Comparison of ENCODE assay signal across 10 cellular contexts in genomic region chr17:42846594-42847280, GRCh38. TPM values are rescaled to one million over a fixed set of nuclear protein-coding genes. Genes with fewer than 3 reads are reported as not detected.
DNase-seq lines count a peak whose midpoint lies in the region; ATAC-seq and TF ChIP-seq lines count a peak whose summit lies in the region.
"Had no signal": no experiment of that assay in that cellular context is flagged by ENCODE, and none has a peak within 500 bp of the region (broad histone marks: within the 10 kb centered on the region; RNA-seq: fewer than 3 reads in every experiment).

No MANE protein-coding gene starts in this region.

- 60 to 78% (median 64%) methylated on average over 9 of the region's 9 CpGs for WGBS in psoas muscle, 3 donors

- intact Hi-C loops in Caco-2 (cut with micrococcal nuclease; ENCODE audit: unreplicated experiment), result no loop called here
- intact Hi-C loops in psoas muscle (cut with DNase I), result no loop called here

- no TSS peak for BruUV-seq in Caco-2 (replicated peaks; lab: Mats Ljungman, UMichigan)

- no peaks in the 10 kb centered on the region for H3K9me3 Mint-ChIP-seq in Caco-2 (ENCODE audit: unreplicated experiment)
- no peaks in the 10 kb centered on the region for H3K9me3 Mint-ChIP-seq in activated T-cell treated with anti-CD3 and anti-CD28 coated beads, Interleukin-2, amount 50 U/mL, for 4 hours

- CTCF ChIA-PET in Caco-2 (lab: Charles Lee), result interaction anchor here (0.9 to 2.7 kb wide), 3 partner anchors 23 to 151 kb away, joined by 3 to 10 read pairs (median 9); partner anchors contain the start of genes BECN1 and RPL27
- CTCF ChIA-PET in RWPE1 (lab: Yijun Ruan, JAX), result interaction anchor here (0.5 to 0.6 kb wide), 2 partner anchors 146 to 177 kb away, joined by 3 read pairs; no protein-coding TSS in a partner anchor

- TF ChIP-seq CTCF in Caco-2 (IDR thresholded peaks at IDR 0.05; ENCODE audit: insufficient read depth in 1 of 2, low read depth in 1 of 2, low read length in 1 of 2, severe bottlenecking in 1 of 2, unreplicated experiment in 1 of 2), result no peak
- no peak for TF ChIP-seq CTCF in RWPE1 (conservative IDR thresholded peaks at IDR 0.05; ENCODE audit: low read depth)
- no peak for TF ChIP-seq CTCF in psoas muscle (IDR thresholded peaks at IDR 0.05)

- POLR2A ChIA-PET in Caco-2 (lab: Charles Lee), result no interaction called here
- POLR2A ChIA-PET in RWPE1 (lab: Yijun Ruan, JAX; ENCODE audit: low non-redundant PET), result no interaction called here

- H3K4me1 ChIP-seq in Caco-2, result no peaks in the 10 kb centered on the region
- no peaks in the 10 kb centered on the region for H3K4me1 ChIP-seq in psoas muscle

- peaks cover 4% of the 10 kb centered on the region for H3K36me3 ChIP-seq in Caco-2 (ENCODE audit: control insufficient read depth, insufficient read depth, low read length)
- peaks cover 11 to 42% of the 10 kb centered on the region in 2 donors for H3K36me3 ChIP-seq in psoas muscle (ENCODE audit: insufficient read depth in 1 of 2, low read depth in 1 of 2)

- H3K9me3 ChIP-seq in Caco-2 (no peaks in the 10 kb centered on the region), psoas muscle (no peaks in the 10 kb centered on the region)

- no peak overlapping the region for H3K4me3 Mint-ChIP-seq in Caco-2 (ENCODE audit: unreplicated experiment)
- no peak overlapping the region for H3K4me3 Mint-ChIP-seq in activated T-cell treated with anti-CD3 and anti-CD28 coated beads, Interleukin-2, amount 50 U/mL, for 4 hours

- H3K27ac Mint-ChIP-seq in Caco-2 (ENCODE audit: unreplicated experiment), result peak overlapping the region; percentile 25

- no peaks in the 10 kb centered on the region for H3K27me3 ChIP-seq in Caco-2 (replicated peaks; ENCODE audit: control insufficient read depth, insufficient read depth, low read length)
- no peaks in the 10 kb centered on the region for H3K27me3 ChIP-seq in psoas muscle (ENCODE audit: insufficient read depth in 3 of 3, low read length in 2 of 3)

- no peak for DNase-seq in Caco-2
- DNase-seq in RWPE1 (ENCODE audit: low spot score), result no peak
- peak; percentile 77 for DNase-seq in fibroblast of gingiva (ENCODE audit: low read depth)
- peak in 1 of 2 donors; percentile 30 for DNase-seq in psoas muscle
- no peak for DNase-seq in NCI-H82 (lab: John Stamatoyannopoulos, UW)
- no peak for DNase-seq in activated T-cell treated with anti-CD3 and anti-CD28 coated beads, Interleukin-2, amount 50 U/mL, for 4 hours
- DNase-seq in activated CD4-positive, alpha-beta T cell treated with anti-CD3 and anti-CD28 coated beads, Interleukin-2, amount 50 U/mL, for 1 hour, result no peak

- peak overlapping the region; percentile 50 for H3K27ac ChIP-seq in RWPE1
- H3K27ac ChIP-seq in psoas muscle, result no peak overlapping the region
- H3K27ac ChIP-seq: SK-N-MC had no signal

- H3K36me3 Mint-ChIP-seq in Caco-2 (ENCODE audit: insufficient read depth, unreplicated experiment), result peaks cover 42% of the 10 kb centered on the region
- peaks cover 21% of the 10 kb centered on the region for H3K36me3 Mint-ChIP-seq in activated T-cell treated with anti-CD3 and anti-CD28 coated beads, Interleukin-2, amount 50 U/mL, for 4 hours (ENCODE audit: insufficient read depth)

- H3K4me3 ChIP-seq in Caco-2 (ENCODE audit: low read depth, low read length) (no peak overlapping the region), psoas muscle (no peak overlapping the region)
- H3K4me3 ChIP-seq: SK-N-MC had no signal

- ATAC-seq in psoas muscle (peak in 3 of 4 donors; percentile 52 to 62 (median 60)), GM18873 (IDR thresholded peaks at IDR 0.05; ENCODE audit: low FRiP score, unreplicated experiment) (no peak)
- no peak for ATAC-seq in activated T-cell treated with anti-CD3 and anti-CD28 coated beads, Interleukin-2, amount 50 U/mL, for 4 hours

- no peaks in the 10 kb centered on the region for H3K27me3 Mint-ChIP-seq in Caco-2 (ENCODE audit: insufficient read depth, unreplicated experiment)
- H3K27me3 Mint-ChIP-seq in activated T-cell treated with anti-CD3 and anti-CD28 coated beads, Interleukin-2, amount 50 U/mL, for 4 hours (ENCODE audit: low read depth), result no peaks in the 10 kb centered on the region

- H3K4me1 Mint-ChIP-seq in Caco-2 (ENCODE audit: low read depth, unreplicated experiment), result no peaks in the 10 kb centered on the region
- peaks cover 11% of the 10 kb centered on the region for H3K4me1 Mint-ChIP-seq in activated T-cell treated with anti-CD3 and anti-CD28 coated beads, Interleukin-2, amount 50 U/mL, for 4 hours (ENCODE audit: low read depth)

RNA-seq across cellular contexts. Expression of gene AOC2, which starts 2.4 kb away (rescaled TPM):
- total RNA-seq in Caco-2 (2022) (3.7 and 4.2 TPM in 2 replicates), psoas muscle (1 to 10 TPM in 1 of 4 donors, under 1 TPM in 3; 0.49 to 1.0 (median 0.71) TPM)
- polyA plus RNA-seq in psoas muscle, result 1 to 10 TPM in 1 of 3 donors, under 1 TPM in 2; 0.08 to 1.6 (median 0.60) TPM
- total RNA-seq in activated T-cell treated with anti-CD3 and anti-CD28 coated beads, Interleukin-2, amount 50 U/mL, for 4 hours, result 1 to 10 TPM; 2.7 to 4.1 (median 3.7) TPM
- total RNA-seq: epithelial cell of proximal tubule had no signal

RNA-seq across cellular contexts. Expression of gene AOC3, which starts 4.3 kb away (rescaled TPM):
- total RNA-seq in Caco-2 (2022) (0.49 and 0.93 TPM in 2 replicates), psoas muscle (10 to 100 TPM in 2 of 4 donors, 1 to 10 TPM in 2; 5.8 to 11.8 (median 8.5) TPM)
- polyA plus RNA-seq in psoas muscle, result 1 to 10 TPM; 5.9 to 9.3 (median 8.4) TPM
- 1 to 10 TPM; 2.1 to 2.6 (median 2.2) TPM for total RNA-seq in activated T-cell treated with anti-CD3 and anti-CD28 coated beads, Interleukin-2, amount 50 U/mL, for 4 hours
- total RNA-seq: epithelial cell of proximal tubule had no signal

RNA-seq across cellular contexts. Expression of gene PSME3, which starts 13.5 kb away (rescaled TPM):
- total RNA-seq in Caco-2 (2022) (195 and 197 TPM in 2 replicates), psoas muscle (100 to 1,000 TPM in 3 of 4 donors, 10 to 100 TPM in 1; 61.7 to 105 (median 103) TPM)
- polyA plus RNA-seq in psoas muscle, result 100 to 1,000 TPM in 2 of 3 donors, 10 to 100 TPM in 1; 86.0 to 239 (median 204) TPM
- 100 to 1,000 TPM; 361 to 401 (median 376) TPM for total RNA-seq in activated T-cell treated with anti-CD3 and anti-CD28 coated beads, Interleukin-2, amount 50 U/mL, for 4 hours

RNA-seq across cellular contexts. Expression of gene BECN1, which starts 22.7 kb away (rescaled TPM):
- 82.0 and 82.7 TPM in 2 replicates for total RNA-seq in Caco-2 (2022)
- total RNA-seq in psoas muscle, result 10 to 100 TPM; 45.9 to 85.4 (median 60.6) TPM
- 100 to 1,000 TPM in 1 of 3 donors, 10 to 100 TPM in 2; 54.4 to 150 (median 69.1) TPM for polyA plus RNA-seq in psoas muscle
- total RNA-seq in activated T-cell treated with anti-CD3 and anti-CD28 coated beads, Interleukin-2, amount 50 U/mL, for 4 hours, result 100 to 1,000 TPM; 101 to 121 (median 112) TPM

RNA-seq across cellular contexts. Expression of gene CNTD1, which starts 48.1 kb away (rescaled TPM):
- total RNA-seq in Caco-2 (2022), result 1.7 and 2.2 TPM in 2 replicates
- total RNA-seq in psoas muscle, result 1 to 10 TPM in 1 of 4 donors, under 1 TPM in 2, not detected in 1; 0.74 to 1.3 (median 0.79) TPM
- polyA plus RNA-seq in psoas muscle, result 1 to 10 TPM in 1 of 3 donors, under 1 TPM in 2; 0.24 to 1.0 (median 0.36) TPM
- total RNA-seq in activated T-cell treated with anti-CD3 and anti-CD28 coated beads, Interleukin-2, amount 50 U/mL, for 4 hours, result not detected
- total RNA-seq: epithelial cell of proximal tubule had no signal

Comparison
In these comparisons a context has a peak if more than half of its experiments do, and no peak if none do; other contexts are left out.
1. ATAC-seq: peak in psoas muscle (3 of 4); none in GM18873 (single experiment) and activated T-cell treated with anti-CD3 and anti-CD28 coated beads, Interleukin-2, amount 50 U/mL, for 4 hours (0 of 2).